Comparison of ENCODE assay signal across 1 cellular context in the genomic region with DNA sequence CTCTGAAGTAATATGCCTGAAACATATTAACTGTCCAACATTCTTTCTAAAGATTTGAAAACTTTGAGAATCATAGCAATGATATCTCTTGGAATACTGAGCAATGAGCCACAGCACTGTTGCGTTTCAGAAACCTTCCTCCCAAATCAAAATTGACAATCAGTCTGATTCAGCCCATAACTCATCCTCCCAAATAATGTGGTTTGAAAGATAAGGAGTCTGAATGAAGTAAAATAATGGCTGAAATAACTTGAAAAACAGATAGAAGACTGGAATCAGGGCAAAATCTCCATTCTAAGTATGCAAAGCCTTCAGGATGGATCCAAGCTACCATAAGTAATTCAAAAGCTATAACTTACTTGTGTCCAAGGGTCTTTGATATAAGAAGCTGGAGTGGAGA.
A peak's percentile ranks its signal among the peaks of the same experiment; 100 is the strongest.
TF ChIP-seq lines count a peak whose summit lies in the region.

No MANE protein-coding gene starts in this region.

TF ChIP-seq in SK-N-SH, 30 proteins besides CTCF, POLR2A, EP300 and RAD21 (continued from another document):
- TF ChIP-seq FOXM1 (IDR thresholded peaks at IDR 0.05; ENCODE audit: low read depth), result peak; percentile 75
